9 cellular contexts compared by ENCODE assay signal in the genomic region with DNA sequence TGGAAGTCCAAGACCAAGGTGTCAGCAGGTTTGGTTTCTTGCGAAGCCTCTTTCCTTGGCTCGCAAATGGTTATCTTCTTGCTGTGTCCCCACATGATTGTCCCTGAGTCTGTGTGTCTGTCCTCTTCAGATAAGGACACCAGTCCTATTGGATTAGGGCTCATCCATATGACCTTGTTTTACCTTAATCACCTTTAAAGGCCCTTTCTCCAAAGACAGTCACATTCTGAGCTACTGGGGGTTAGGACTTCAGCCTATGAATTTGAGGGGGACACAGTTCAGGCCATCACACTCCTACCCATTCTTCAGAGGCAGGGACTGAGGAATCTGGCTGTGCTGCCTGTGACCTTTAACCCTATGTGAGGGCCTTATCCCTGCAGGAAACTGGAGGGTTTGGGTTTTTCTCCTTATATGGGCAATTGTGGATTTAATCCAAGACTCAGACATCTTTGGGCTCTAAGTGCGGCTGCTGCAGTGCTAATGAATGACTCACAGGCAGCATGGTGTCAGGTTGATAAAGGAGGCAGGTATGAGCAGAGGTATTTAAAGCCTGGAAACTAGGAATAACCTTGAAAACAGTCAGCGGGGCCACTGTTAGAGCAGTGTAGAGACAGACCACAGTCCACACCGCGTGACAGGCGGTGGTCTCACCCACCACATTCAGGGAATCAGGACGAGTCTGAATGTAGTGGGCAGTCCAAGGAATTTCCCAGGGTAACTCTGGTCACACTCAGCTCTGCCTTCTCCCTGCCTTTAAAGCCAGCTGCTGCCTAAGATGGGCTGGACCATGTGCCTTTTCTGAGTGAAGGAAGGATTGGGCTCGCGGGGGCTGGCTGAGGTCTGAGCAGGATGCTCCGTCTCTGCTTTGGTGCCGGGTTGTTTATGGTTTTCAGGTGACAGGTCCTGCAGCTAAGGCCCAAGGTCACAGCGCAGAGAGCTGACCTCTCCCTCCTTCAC. TPM values are rescaled to one million over a fixed set of nuclear protein-coding genes. Genes with fewer than 3 reads are reported as not detected.
DNase-seq lines count a peak whose midpoint lies in the region; ATAC-seq and TF ChIP-seq lines count a peak whose summit lies in the region.
"Had no signal": no experiment of that assay in that cellular context is flagged by ENCODE, and none has a peak within 500 bp of the region (broad histone marks: within the 10 kb centered on the region; RNA-seq: fewer than 3 reads in every experiment).

No MANE protein-coding gene starts in this region.

- H4K8ac ChIP-seq in H9 (replicated peaks; ENCODE audit: insufficient read length, low read depth, low read length) = no peak overlapping the region

- no peaks in the 10 kb centered on the region for H3K9me3 ChIP-seq in H9 (ENCODE audit: control insufficient read depth, low read depth, low read length)
- H3K9me3 ChIP-seq in SK-N-SH = no peaks in the 10 kb centered on the region

- H3K9me3 Mint-ChIP-seq in H9 = peaks cover 0 to 3% of the 10 kb centered on the region in 2 experiments; a peak in 2 of 5 replicates
- H3K9me3 Mint-ChIP-seq in activated CD8-positive, alpha-beta memory T cell treated with anti-CD3 and anti-CD28 coated beads, Interleukin-2, amount 10 ng/mL, durations not matched to agents 7 days and 5 days (ENCODE audit: low read depth) = no peaks in the 10 kb centered on the region
- H3K9me3 Mint-ChIP-seq: activated T-cell treated with anti-CD3 and anti-CD28 coated beads, Interleukin-2, amount 50 U/mL, for 72 hours had no signal

- H3K56ac ChIP-seq in H9 (ENCODE audit: insufficient read length, low read depth, low read length) = no peak overlapping the region

- H2BK120ac ChIP-seq in H9 (ENCODE audit: low read depth, low read length, poor library complexity, severe bottlenecking) = no peak overlapping the region

- no peaks in the 10 kb centered on the region for H3K23me2 ChIP-seq in H9 (ENCODE audit: insufficient read length, low read depth, low read length, poor library complexity, severe bottlenecking)

- H3K79me2 ChIP-seq in H9 (ENCODE audit: insufficient read depth, low read length) (no peaks in the 10 kb centered on the region), SK-N-SH (ENCODE audit: insufficient read depth) (no peaks in the 10 kb centered on the region)

- no peak overlapping the region for H2AK5ac ChIP-seq in H9 (ENCODE audit: insufficient read length, low read length)

- no peak for TF ChIP-seq CTCF in H9 (conservative IDR thresholded peaks at IDR 0.05)
- no peak for TF ChIP-seq CTCF in SK-N-SH (IDR thresholded peaks at IDR 0.05)
- TF ChIP-seq CTCF in foreskin keratinocyte (conservative IDR thresholded peaks at IDR 0.05) = no peak
- no peak for TF ChIP-seq CTCF in GM13977 (IDR thresholded peaks at IDR 0.05; ENCODE audit: extremely low read depth, insufficient read depth, missing control alignments)

- no peak overlapping the region for H2BK5ac ChIP-seq in H9 (ENCODE audit: insufficient read length, low read length)

- peaks cover 3% of the 10 kb centered on the region for H3F3A ChIP-seq in SK-N-SH (replicated peaks; ENCODE audit: insufficient read depth)

- no peak overlapping the region for H3K4me3 Mint-ChIP-seq in H9
- no peak overlapping the region for H3K4me3 Mint-ChIP-seq in activated CD8-positive, alpha-beta memory T cell treated with anti-CD3 and anti-CD28 coated beads, Interleukin-2, amount 10 ng/mL, durations not matched to agents 7 days and 5 days

- no peak overlapping the region for H3K23ac ChIP-seq in H9 (ENCODE audit: insufficient read length, low read depth, low read length)

- DNase-seq in H9 (peak; percentile 63), SK-N-SH (no peak), foreskin keratinocyte (peak; percentile 76 to 81), sciatic nerve (ENCODE audit: low spot score) (peak; percentile 13), GM13977 (ENCODE audit: low spot score) (no peak), GM19240 (ENCODE audit: insufficient read length, low spot score) (no peak)
- no peak for DNase-seq in activated CD8-positive, alpha-beta memory T cell treated with anti-CD3 and anti-CD28 coated beads, Interleukin-2, amount 10 ng/mL, durations not matched to agents 7 days and 5 days
- DNase-seq: activated T-cell treated with anti-CD3 and anti-CD28 coated beads, Interleukin-2, amount 50 U/mL, for 72 hours had no signal

- no peak overlapping the region for H2BK15ac ChIP-seq in H9 (ENCODE audit: low read depth, low read length)

- no peaks in the 10 kb centered on the region for H3K79me1 ChIP-seq in H9 (ENCODE audit: insufficient read depth, low read depth, low read length, poor library complexity, severe bottlenecking)

- H3K27me3 Mint-ChIP-seq in H9 (ENCODE audit: low read depth) = no peaks in the 10 kb centered on the region
- no peaks in the 10 kb centered on the region for H3K27me3 Mint-ChIP-seq in activated CD8-positive, alpha-beta memory T cell treated with anti-CD3 and anti-CD28 coated beads, Interleukin-2, amount 10 ng/mL, durations not matched to agents 7 days and 5 days

- peaks cover 6% of the 10 kb centered on the region; the same call in 1 of the 2 replicates for H3K4me1 ChIP-seq in H9 (ENCODE audit: insufficient read depth, low read length)
- H3K4me1 ChIP-seq in SK-N-SH (ENCODE audit: control insufficient read depth in 1 of 2, insufficient read depth in 2 of 2, low read depth in 1 of 2, low read length in 1 of 2) = peaks cover 2 to 5% of the 10 kb centered on the region in 2 experiments; a peak in 2 of 4 replicates
- H3K4me1 ChIP-seq in foreskin keratinocyte = peaks cover 11% of the 10 kb centered on the region

- no peak overlapping the region for H3K4me3 ChIP-seq in SK-N-SH (ENCODE audit: low read depth in 2 of 2, low read length in 1 of 2)

- H4K91ac ChIP-seq in H9 (ENCODE audit: insufficient read length, low read depth, low read length) = no peak overlapping the region

- H3K27ac ChIP-seq in H9 (ENCODE audit: insufficient read length, low read depth, low read length) (no peak overlapping the region), SK-N-SH (ENCODE audit: low read depth in 2 of 2, low read length in 1 of 2) (peak overlapping the region; percentile 7 to 60; a peak in 2 of 4 replicates), foreskin keratinocyte (peak overlapping the region; percentile 17)

- H3T11ph ChIP-seq in H9 (ENCODE audit: low read length) = no peak overlapping the region

- H3K18ac ChIP-seq in H9 (ENCODE audit: insufficient read length, low read depth, low read length) = peak overlapping the region; percentile 87

- WGBS in H9 (ENCODE audit: extremely low coverage, insufficient read length, low lambda C conversion rate) = no CpG with 5 or more reads among the region's 13 CpGs
- WGBS in SK-N-SH (ENCODE audit: low lambda C conversion rate) = 83% methylated on average over 13 of the region's 13 CpGs

- H3K9ac ChIP-seq in H9 (ENCODE audit: extremely low read depth, insufficient read length, low read length) (no peak overlapping the region), SK-N-SH (no peak overlapping the region)

- POLR2A ChIA-PET in SK-N-SH (lab: Yijun Ruan, JAX) = interaction anchor here (0.6 kb wide), 1 partner anchor 33 kb away, joined by 3 read pairs; no protein-coding TSS in a partner anchor

- H2BK12ac ChIP-seq in H9 (ENCODE audit: insufficient read length, low read depth, low read length) = no peak overlapping the region

- no peak overlapping the region for H4K5ac ChIP-seq in H9 (ENCODE audit: insufficient read length, low read depth, low read length)

- TF ChIP-seq RAD21 in SK-N-SH (IDR thresholded peaks at IDR 0.05; ENCODE audit: low read length) = no peak

- H3K9me2 ChIP-seq in SK-N-SH = no peaks in the 10 kb centered on the region

- H3K36me3 Mint-ChIP-seq in H9 (ENCODE audit: insufficient read depth in 1 of 3, low read depth in 3 of 3) = peaks cover 29 to 38% (median 32%) of the 10 kb centered on the region in 3 experiments
- peaks cover 26% of the 10 kb centered on the region for H3K36me3 Mint-ChIP-seq in activated CD8-positive, alpha-beta memory T cell treated with anti-CD3 and anti-CD28 coated beads, Interleukin-2, amount 10 ng/mL, durations not matched to agents 7 days and 5 days

- CTCF ChIA-PET in SK-N-SH (lab: Yijun Ruan, JAX) = interaction anchor here (1.0 kb wide), 1 partner anchor 10 kb away, joined by 3 read pairs; a partner anchor contains a TSS
- CTCF ChIA-PET in activated CD8-positive, alpha-beta memory T cell treated with anti-CD3 and anti-CD28 coated beads, Interleukin-2, amount 10 ng/mL, durations not matched to agents 7 days and 5 days (lab: Charles Lee) = interaction anchor here (0.9 to 1.7 kb wide), 3 partner anchors 8 to 194 kb away, joined by 3 to 5 read pairs (median 3); no protein-coding TSS in a partner anchor

- no peak overlapping the region for H2BK20ac ChIP-seq in H9 (ENCODE audit: low read depth, low read length, poor library complexity, severe bottlenecking)

- ATAC-seq in foreskin keratinocyte = peak; percentile 90
- ATAC-seq in sciatic nerve = no peak
- no peak for ATAC-seq in activated CD8-positive, alpha-beta memory T cell treated with anti-CD3 and anti-CD28 coated beads, Interleukin-2, amount 10 ng/mL, durations not matched to agents 7 days and 5 days
- no peak for ATAC-seq in HG03354 (IDR thresholded peaks at IDR 0.05; ENCODE audit: poor library complexity, severe bottlenecking, unreplicated experiment)
- ATAC-seq: activated T-cell treated with anti-CD3 and anti-CD28 coated beads, Interleukin-2, amount 50 U/mL, for 72 hours had no signal

- peaks cover 30 to 31% of the 10 kb centered on the region in 2 experiments for H3K4me1 Mint-ChIP-seq in H9
- peaks cover 25% of the 10 kb centered on the region for H3K4me1 Mint-ChIP-seq in activated CD8-positive, alpha-beta memory T cell treated with anti-CD3 and anti-CD28 coated beads, Interleukin-2, amount 10 ng/mL, durations not matched to agents 7 days and 5 days

- H3K27ac Mint-ChIP-seq in H9 = peak overlapping the region in 1 of 3 experiments; percentile 93; a peak in 3 of 7 replicates
- no peak overlapping the region for H3K27ac Mint-ChIP-seq in activated CD8-positive, alpha-beta memory T cell treated with anti-CD3 and anti-CD28 coated beads, Interleukin-2, amount 10 ng/mL, durations not matched to agents 7 days and 5 days

- intact Hi-C loops in sciatic nerve (cut with DNase I) = no loop called here

- H3K4me2 ChIP-seq in H9 (ENCODE audit: insufficient read depth, insufficient read length, low read length) = no peak overlapping the region
- H3K4me2 ChIP-seq in SK-N-SH = no peak overlapping the region

- H2AFZ ChIP-seq in H9 (ENCODE audit: low read length) = no peak overlapping the region
- no peak overlapping the region for H2AFZ ChIP-seq in SK-N-SH (ENCODE audit: low read depth)

- in situ Hi-C loops in GM13977 (cut with MboI; ENCODE audit: low pct_unique_long_range_greater_than_20kb, low sequenced_read_pairs, unreplicated experiment) = no loop called here

- no peaks in the 10 kb centered on the region for H3K27me3 ChIP-seq in H9 (ENCODE audit: insufficient read depth, low read length)
- no peaks in the 10 kb centered on the region for H3K27me3 ChIP-seq in SK-N-SH (ENCODE audit: insufficient read depth)
- H3K27me3 ChIP-seq in foreskin keratinocyte = no peaks in the 10 kb centered on the region

- H4K20me1 ChIP-seq in H9 (ENCODE audit: control insufficient read depth, insufficient read depth, insufficient read length) = no peaks in the 10 kb centered on the region
- H4K20me1 ChIP-seq in SK-N-SH (ENCODE audit: insufficient read depth) = no peaks in the 10 kb centered on the region

- peak overlapping the region; percentile 21 for H3K14ac ChIP-seq in H9 (ENCODE audit: insufficient read depth, low read length)

- TF ChIP-seq EP300 in SK-N-SH (IDR thresholded peaks at IDR 0.05; ENCODE audit: borderline replicate concordance in 1 of 2, low read depth in 1 of 2, low read length in 1 of 2) = no peak

- no peak overlapping the region for H3K4ac ChIP-seq in H9 (ENCODE audit: low read depth, low read length)

- H3K36me3 ChIP-seq in SK-N-SH (replicated peaks in 1 of 2; ENCODE audit: control insufficient read depth in 1 of 2, insufficient read depth in 2 of 2, low read length in 1 of 2) = peaks cover 4 to 8% of the 10 kb centered on the region in 2 experiments

RNA-seq across cellular contexts. Expression of a gene that starts 10.3 kb away (rescaled TPM):
- total RNA-seq in H9 (2021) (13.5 and 16.1 TPM in 2 replicates), foreskin keratinocyte (14.3 and 15.9 TPM in 2 replicates), sciatic nerve (90.6 TPM)
- polyA plus RNA-seq in SK-N-SH (2012; rRNA removed) (10.3 and 15.7 TPM in 2 replicates), foreskin keratinocyte (8.9 and 10.5 TPM in 2 replicates)
- polyA plus RNA-seq in SK-N-SH (2012; cell fraction: cytosol; rRNA removed) = 7.0 and 10.7 TPM in 2 replicates
- 57.8 and 62.3 TPM in 2 replicates for polyA plus RNA-seq in SK-N-SH (2012; cell fraction: nucleus; rRNA removed)
- 10 to 100 TPM; 21.4 to 23.3 TPM for total RNA-seq in activated CD8-positive, alpha-beta memory T cell treated with anti-CD3 and anti-CD28 coated beads, Interleukin-2, amount 10 ng/mL, durations not matched to agents 7 days and 5 days

RNA-seq across cellular contexts. Expression of a gene that starts 46.0 kb away (rescaled TPM):
- total RNA-seq in H9 (2021) = 26.0 and 26.1 TPM in 2 replicates
- 18.7 and 21.1 TPM in 2 replicates for polyA plus RNA-seq in SK-N-SH (2012; rRNA removed)
- 12.7 and 19.1 TPM in 2 replicates for polyA plus RNA-seq in SK-N-SH (2012; cell fraction: cytosol; rRNA removed)
- 13.0 and 15.6 TPM in 2 replicates for polyA plus RNA-seq in SK-N-SH (2012; cell fraction: nucleus; rRNA removed)
- total RNA-seq in foreskin keratinocyte = 24.3 and 27.0 TPM in 2 replicates
- polyA plus RNA-seq in foreskin keratinocyte = 26.3 and 27.2 TPM in 2 replicates
- total RNA-seq in sciatic nerve = 7.8 TPM
- total RNA-seq in activated CD8-positive, alpha-beta memory T cell treated with anti-CD3 and anti-CD28 coated beads, Interleukin-2, amount 10 ng/mL, durations not matched to agents 7 days and 5 days = 10 to 100 TPM; 23.1 to 29.6 TPM

RNA-seq across cellular contexts. Expression of a gene that starts 46.3 kb away (rescaled TPM):
- 83.0 TPM in 2 replicates for total RNA-seq in H9 (2021)
- polyA plus RNA-seq in SK-N-SH (2012; rRNA removed) = 56.5 and 69.9 TPM in 2 replicates
- polyA plus RNA-seq in SK-N-SH (2012; cell fraction: cytosol; rRNA removed) = 43.6 and 43.8 TPM in 2 replicates
- polyA plus RNA-seq in SK-N-SH (2012; cell fraction: nucleus; rRNA removed) = 113 and 236 TPM in 2 replicates
- 64.7 and 66.8 TPM in 2 replicates for total RNA-seq in foreskin keratinocyte
- 95.1 and 95.8 TPM in 2 replicates for polyA plus RNA-seq in foreskin keratinocyte
- total RNA-seq in sciatic nerve = 43.9 TPM
- total RNA-seq in activated CD8-positive, alpha-beta memory T cell treated with anti-CD3 and anti-CD28 coated beads, Interleukin-2, amount 10 ng/mL, durations not matched to agents 7 days and 5 days = 10 to 100 TPM; 71.5 to 99.0 TPM

Comparison
In these comparisons a context has a peak if more than half of its experiments do, and no peak if none do; other contexts are left out.
1. DNase-seq: peak in H9 (single experiment), foreskin keratinocyte (2 of 2) and sciatic nerve (single experiment); none in SK-N-SH (single experiment), GM13977 (single experiment), activated CD8-positive, alpha-beta memory T cell treated with anti-CD3 and anti-CD28 coated beads, Interleukin-2, amount 10 ng/mL, durations not matched to agents 7 days and 5 days (single experiment) and GM19240 (single experiment).